In genomic region chr20:38435555-38435939, GRCh38 we compare ENCODE assay signal across 9 cellular contexts. TPM values are rescaled to one million over a fixed set of nuclear protein-coding genes. Genes with fewer than 3 reads are reported as not detected.
DNase-seq lines count a peak whose midpoint lies in the region; ATAC-seq and TF ChIP-seq lines count a peak whose summit lies in the region.
"Had no signal": no experiment of that assay in that cellular context is flagged by ENCODE, and none has a peak within 500 bp of the region (broad histone marks: within the 10 kb centered on the region; RNA-seq: fewer than 3 reads in every experiment).

No MANE protein-coding gene starts in this region.

- H3K36me3 ChIP-seq in skeletal muscle tissue (ENCODE audit: control insufficient read depth in 3 of 3, insufficient read depth in 3 of 3, low read length in 3 of 3), result peaks cover 21 to 28% (median 25%) of the 10 kb centered on the region in 3 donors

- H3K27me3 Mint-ChIP-seq in activated CD4-positive, alpha-beta T cell treated with anti-CD3 and anti-CD28 coated beads, Interleukin-2, amount 10 ng/mL, durations not matched to agents 24 days and 14 days, result peaks cover 2% of the 10 kb centered on the region
- peaks cover 4% of the 10 kb centered on the region for H3K27me3 Mint-ChIP-seq in endothelial cell (ENCODE audit: unreplicated experiment)

- no peak overlapping the region for H3K9ac ChIP-seq in skeletal muscle tissue (ENCODE audit: low read depth in 1 of 3, low read length in 3 of 3)

- peaks cover 0 to under 1% (median 0%) of the 10 kb centered on the region in 3 donors for H3K27me3 ChIP-seq in skeletal muscle tissue (ENCODE audit: control insufficient read depth in 3 of 3, insufficient read depth in 3 of 3, low read length in 3 of 3)
- H3K27me3 ChIP-seq: upper lobe of left lung had no signal

- peak overlapping the region; percentile 96 for H3K4me3 Mint-ChIP-seq in activated CD4-positive, alpha-beta T cell treated with anti-CD3 and anti-CD28 coated beads, Interleukin-2, amount 10 ng/mL, durations not matched to agents 24 days and 14 days
- peak overlapping the region; percentile 96 for H3K4me3 Mint-ChIP-seq in endothelial cell (ENCODE audit: unreplicated experiment)

- no peaks in the 10 kb centered on the region for H3K9me3 ChIP-seq in skeletal muscle tissue (ENCODE audit: control insufficient read depth in 3 of 3, low read length in 3 of 3)
- H3K9me3 ChIP-seq: upper lobe of left lung had no signal

- TF ChIP-seq CTCF in RWPE1 (conservative IDR thresholded peaks at IDR 0.05; ENCODE audit: low read depth) (peak; percentile 72; the same call in 1 of the 2 replicates), endothelial cell (IDR thresholded peaks at IDR 0.05; ENCODE audit: unreplicated experiment) (peak; percentile 11)

- ATAC-seq in HG02970 (IDR thresholded peaks at IDR 0.05; ENCODE audit: low FRiP score, unreplicated experiment) (no peak), HG03175 (IDR thresholded peaks at IDR 0.05; ENCODE audit: unreplicated experiment) (no peak)

- POLR2A ChIA-PET in RWPE1 (lab: Yijun Ruan, JAX; ENCODE audit: low non-redundant PET), result interaction anchor here (0.6 to 2.0 kb wide), 8 partner anchors 11 to 1333 kb away, joined by 3 to 23 read pairs (median 4); partner anchors contain the start of gene RALGAPB

- peak overlapping the region in 2 of 3 donors; percentile 78 to 86 for H3K4me3 ChIP-seq in skeletal muscle tissue (ENCODE audit: low read length in 3 of 3)

- H3K27ac ChIP-seq in RWPE1 (peak overlapping the region; percentile 81), skeletal muscle tissue (ENCODE audit: low read depth, low read length) (no peak overlapping the region), caudate nucleus (ENCODE audit: low read depth, low read length) (no peak overlapping the region)

- no peak for DNase-seq in activated CD4-positive, alpha-beta T cell treated with anti-CD3 and anti-CD28 coated beads, Interleukin-2, amount 10 ng/mL, durations not matched to agents 24 days and 14 days
- DNase-seq in activated CD4-positive, alpha-beta T cell treated with anti-CD3 and anti-CD28 coated beads, Interleukin-2, amount 50 U/mL, for 1 hour, result no peak
- no peak for DNase-seq in RWPE1 (ENCODE audit: low spot score)
- DNase-seq in endothelial cell (ENCODE audit: low spot score), result no peak
- DNase-seq in caudate nucleus (lab: John Stamatoyannopoulos, UW), result no peak

- H3K9me3 Mint-ChIP-seq in activated CD4-positive, alpha-beta T cell treated with anti-CD3 and anti-CD28 coated beads, Interleukin-2, amount 10 ng/mL, durations not matched to agents 24 days and 14 days, result no peaks in the 10 kb centered on the region
- H3K9me3 Mint-ChIP-seq in endothelial cell (ENCODE audit: unreplicated experiment), result no peaks in the 10 kb centered on the region

- intact Hi-C loops in activated CD4-positive, alpha-beta T cell treated with anti-CD3 and anti-CD28 coated beads, Interleukin-2, amount 10 ng/mL, durations not matched to agents 24 days and 14 days (cut with micrococcal nuclease), result loop anchor here (1.0 kb wide), 2 partner anchors 11 to 37 kb away; partner anchors contain the start of gene RALGAPB

- H3K27ac Mint-ChIP-seq in activated CD4-positive, alpha-beta T cell treated with anti-CD3 and anti-CD28 coated beads, Interleukin-2, amount 10 ng/mL, durations not matched to agents 24 days and 14 days, result peak overlapping the region; percentile 96
- H3K27ac Mint-ChIP-seq in endothelial cell (ENCODE audit: unreplicated experiment), result peak overlapping the region; percentile 64

- H3K36me3 Mint-ChIP-seq in activated CD4-positive, alpha-beta T cell treated with anti-CD3 and anti-CD28 coated beads, Interleukin-2, amount 10 ng/mL, durations not matched to agents 24 days and 14 days (ENCODE audit: low read depth), result peaks cover 46% of the 10 kb centered on the region
- peaks cover 17% of the 10 kb centered on the region for H3K36me3 Mint-ChIP-seq in endothelial cell (ENCODE audit: low read depth, unreplicated experiment)

- CTCF ChIA-PET in RWPE1 (lab: Yijun Ruan, JAX), result interaction anchor here (0.6 to 2.9 kb wide), 10 partner anchors 9 to 64 kb away, joined by 3 to 40 read pairs (median 6); partner anchors contain the start of gene RALGAPB

- peaks cover 14 to 21% (median 17%) of the 10 kb centered on the region in 3 donors for H3K4me1 ChIP-seq in skeletal muscle tissue (ENCODE audit: control insufficient read depth in 3 of 3, insufficient read depth in 3 of 3, low read length in 3 of 3)

- H3K4me1 Mint-ChIP-seq in activated CD4-positive, alpha-beta T cell treated with anti-CD3 and anti-CD28 coated beads, Interleukin-2, amount 10 ng/mL, durations not matched to agents 24 days and 14 days, result peaks cover 32% of the 10 kb centered on the region
- peaks cover 20% of the 10 kb centered on the region for H3K4me1 Mint-ChIP-seq in endothelial cell (ENCODE audit: unreplicated experiment)

RNA-seq across cellular contexts. Expression of gene SNHG17, which starts 0.4 kb away (rescaled TPM):
- 99.8 and 111 TPM in 2 replicates for total RNA-seq in activated CD4-positive, alpha-beta T cell treated with anti-CD3 and anti-CD28 coated beads, Interleukin-2, amount 10 ng/mL, durations not matched to agents 24 days and 14 days
- 18.0 TPM for total RNA-seq in endothelial cell (ENCODE audit: unreplicated experiment)
- total RNA-seq in skeletal muscle tissue, result 6.8 TPM

RNA-seq across cellular contexts. Expression of gene RALGAPB, which starts 37.1 kb away (rescaled TPM):
- 28.3 and 29.8 TPM in 2 replicates for total RNA-seq in activated CD4-positive, alpha-beta T cell treated with anti-CD3 and anti-CD28 coated beads, Interleukin-2, amount 10 ng/mL, durations not matched to agents 24 days and 14 days
- total RNA-seq in endothelial cell (ENCODE audit: unreplicated experiment) (46.0 TPM), skeletal muscle tissue (23.0 TPM)
